Comparison of ENCODE assay signal across 1 cellular context in the genomic region with DNA sequence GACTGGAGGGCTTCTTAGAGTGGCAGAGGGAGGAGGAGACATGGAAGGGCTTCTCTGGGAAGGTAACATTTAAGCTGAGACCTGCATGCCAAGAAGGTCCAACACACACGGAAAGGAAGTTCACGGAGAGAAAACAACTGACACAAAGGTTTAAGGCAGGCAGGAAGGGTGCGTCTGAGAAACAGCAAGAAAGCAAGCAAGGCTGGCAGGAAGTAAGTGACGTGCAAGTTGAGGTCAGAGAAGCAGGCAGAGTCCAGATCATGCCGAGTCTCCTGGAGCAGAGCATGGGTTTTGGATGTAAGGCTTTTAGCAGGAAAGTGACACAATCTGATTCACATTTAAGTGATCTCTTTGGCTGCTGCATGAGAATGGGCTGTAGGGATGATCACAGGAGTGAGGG.
TF ChIP-seq lines count a peak whose summit lies in the region.

No MANE protein-coding gene starts in this region.

TF ChIP-seq in endothelial cell of umbilical vein, 7 proteins besides CTCF, POLR2A, EP300 and RAD21:
- TF ChIP-seq FOS (IDR thresholded peaks at IDR 0.05; ENCODE audit: borderline replicate concordance, insufficient read depth, low read length) (peak; percentile 26), POLR2AphosphoS5 (IDR thresholded peaks at IDR 0.05; ENCODE audit: insufficient read depth, low read depth, low read length) (no peak)
